In genomic region chr13:30159446-30159839, GRCh38 we compare ENCODE assay signal across 9 cellular contexts.
DNase-seq lines count a peak whose midpoint lies in the region; ATAC-seq, FAIRE-seq and TF ChIP-seq lines count a peak whose summit lies in the region.
"Had no signal": no experiment of that assay in that cellular context is flagged by ENCODE, and none has a peak within 500 bp of the region (broad histone marks: within the 10 kb centered on the region; RNA-seq: fewer than 3 reads in every experiment).

No MANE protein-coding gene starts in this region.

- no peaks in the 10 kb centered on the region for H4K20me1 ChIP-seq in HepG2 (ENCODE audit: insufficient read depth, low read length)

- no peaks in the 10 kb centered on the region for H3K79me2 ChIP-seq in HepG2 (ENCODE audit: insufficient read depth, low read length)

- 0 out of 2 replicates have a peak, but pooled peaks cover 7% of the 10 kb centered on the region for H3K4me1 ChIP-seq in HepG2 (ENCODE audit: insufficient read depth, low read length)
- no peaks in the 10 kb centered on the region for H3K4me1 ChIP-seq in right lobe of liver

- no peak overlapping the region for H3K4me3 Mint-ChIP-seq in activated T-cell treated with anti-CD3 and anti-CD28 coated beads, Interleukin-2, amount 50 U/mL, for 4 hours

- in situ Hi-C loops in HepG2 (cut with HindIII; ENCODE audit: extremely low pct_ligation_motif_present, low pct_unique_long_range_greater_than_20kb) = no loop called here

- POLR2A ChIA-PET in HepG2 (lab: Yijun Ruan, JAX) = no interaction called here

- no peaks in the 10 kb centered on the region for H3K27me3 Mint-ChIP-seq in activated T-cell treated with anti-CD3 and anti-CD28 coated beads, Interleukin-2, amount 50 U/mL, for 4 hours (ENCODE audit: low read depth)

- DNase-seq in HepG2 (ENCODE audit: low spot score) = no peak
- DNase-seq in right lobe of liver = no peak
- DNase-seq in activated T-cell treated with anti-CD3 and anti-CD28 coated beads, Interleukin-2, amount 50 U/mL, for 4 hours = no peak
- DNase-seq in kidney glomerular epithelial cell (lab: John Stamatoyannopoulos, UW) = peak; percentile 58
- no peak for DNase-seq in NCI-H2029 (lab: John Stamatoyannopoulos, UW)
- DNase-seq in Ammon's horn (ENCODE audit: low spot score) = no peak

- H3K9me3 ChIP-seq in HepG2 (ENCODE audit: low read length) (no peaks in the 10 kb centered on the region), right lobe of liver (no peaks in the 10 kb centered on the region)

- no peak for TF ChIP-seq POLR2A in HepG2 (IDR thresholded peaks at IDR 0.05; ENCODE audit: insufficient read depth in 1 of 2, low read depth in 2 of 2, low read length in 2 of 2)
- no peak for TF ChIP-seq POLR2A in right lobe of liver (IDR thresholded peaks at IDR 0.05)

- peaks cover 46% of the 10 kb centered on the region for H3K4me1 Mint-ChIP-seq in activated T-cell treated with anti-CD3 and anti-CD28 coated beads, Interleukin-2, amount 50 U/mL, for 4 hours (ENCODE audit: low read depth)

- H3K4me3 ChIP-seq in HepG2 (replicated peaks in 1 of 3; ENCODE audit: insufficient read depth in 1 of 3, low read depth in 2 of 3, low read length in 3 of 3) (no peak overlapping the region), right lobe of liver (no peak overlapping the region)

- H3K36me3 ChIP-seq in HepG2 (replicated peaks in 1 of 2; ENCODE audit: control insufficient read depth in 1 of 2, insufficient read depth in 2 of 2, low read length in 2 of 2) (no peaks in the 10 kb centered on the region), right lobe of liver (no peaks in the 10 kb centered on the region)

- H2AFZ ChIP-seq in HepG2 (ENCODE audit: low read length) = no peak overlapping the region

- no peak overlapping the region for H3K9ac ChIP-seq in HepG2 (ENCODE audit: insufficient read depth, low read depth, low read length)

- no peak for TF ChIP-seq RAD21 in HepG2 (CRISPR knock-in tag; IDR thresholded peaks at IDR 0.05)

- no peak for TF ChIP-seq EP300 in HepG2 (IDR thresholded peaks at IDR 0.05; ENCODE audit: low read depth in 2 of 2, low read length in 2 of 2)
- TF ChIP-seq EP300 in HepG2 (CRISPR knock-in tag; IDR thresholded peaks at IDR 0.05; ENCODE audit: borderline replicate concordance) = no peak

- no peaks in the 10 kb centered on the region for H3K9me3 Mint-ChIP-seq in activated T-cell treated with anti-CD3 and anti-CD28 coated beads, Interleukin-2, amount 50 U/mL, for 4 hours

- ATAC-seq in HepG2 (peak; percentile 44; the same call in 2 of the 3 replicates), right lobe of liver (no peak), GM21390 (IDR thresholded peaks at IDR 0.05; ENCODE audit: unreplicated experiment) (no peak), GM21515 (IDR thresholded peaks at IDR 0.05; ENCODE audit: unreplicated experiment) (no peak)
- peak; percentile 97 to 99 for ATAC-seq in activated T-cell treated with anti-CD3 and anti-CD28 coated beads, Interleukin-2, amount 50 U/mL, for 4 hours

- no peak overlapping the region for H3K4me2 ChIP-seq in HepG2 (ENCODE audit: low read depth, low read length)

- intact Hi-C loops in HepG2 (cut with micrococcal nuclease; ENCODE audit: unreplicated experiment) (no loop called here), right lobe of liver (cut with DNase I) (no loop called here)

- no peaks in the 10 kb centered on the region for H3K36me3 Mint-ChIP-seq in activated T-cell treated with anti-CD3 and anti-CD28 coated beads, Interleukin-2, amount 50 U/mL, for 4 hours (ENCODE audit: insufficient read depth)

- WGBS in HepG2 (ENCODE audit: low lambda C conversion rate) = 3% methylated on average over 4 of the region's 4 CpGs
- WGBS in right lobe of liver (ENCODE audit: insufficient coverage, low coverage, low lambda C conversion rate, missing lambda C conversion rate) = 22% methylated on average over 3 of the region's 4 CpGs

- H3K27me3 ChIP-seq in HepG2 (ENCODE audit: control insufficient read depth in 1 of 2, insufficient read depth in 2 of 2, low read length in 2 of 2) = peaks cover 0 to 21% of the 10 kb centered on the region in 2 experiments; a peak in 2 of 5 replicates
- no peaks in the 10 kb centered on the region for H3K27me3 ChIP-seq in right lobe of liver

- no peak for TF ChIP-seq CTCF in HepG2 (CRISPR knock-in tag; IDR thresholded peaks at IDR 0.05)
- TF ChIP-seq CTCF in right lobe of liver (IDR thresholded peaks at IDR 0.05) = no peak

- FAIRE-seq in HepG2 (lab: Jason Lieb, UNC) = no peak
- FAIRE-seq: H1 had no signal

- H3K27ac ChIP-seq in HepG2 (ENCODE audit: extremely low read length, insufficient read depth, low read length) = no peak overlapping the region
- H3K27ac ChIP-seq in right lobe of liver = no peak overlapping the region

- no TSS peak for BruUV-seq in HepG2 (replicated peaks; lab: Mats Ljungman, UMichigan)

- CTCF ChIA-PET in HepG2 (lab: Yijun Ruan, JAX; ENCODE audit: low intra/inter-chr PET ratio, low total read pairs) = no interaction called here

TF ChIP-seq in HepG2, 621 proteins besides CTCF, POLR2A, EP300 and RAD21 (continues in another document):
- TF ChIP-seq ZNF75D (CRISPR knock-in tag; IDR thresholded peaks at IDR 0.05; ENCODE audit: borderline replicate concordance) (no peak), ARID4A (CRISPR knock-in tag; IDR thresholded peaks at IDR 0.05; ENCODE audit: borderline replicate concordance) (no peak), GMEB2 (CRISPR knock-in tag; IDR thresholded peaks at IDR 0.05; ENCODE audit: low read depth) (no peak), ZNF431 (CRISPR knock-in tag; IDR thresholded peaks at IDR 0.05; ENCODE audit: borderline replicate concordance, low read depth) (no peak), ZNF34 (CRISPR knock-in tag; IDR thresholded peaks at IDR 0.05; ENCODE audit: borderline replicate concordance) (no peak)

Comparison
In these comparisons a context has a peak if more than half of its experiments do, and no peak if none do; other contexts are left out.
1. ATAC-seq: peak in HepG2 (single experiment) and activated T-cell treated with anti-CD3 and anti-CD28 coated beads, Interleukin-2, amount 50 U/mL, for 4 hours (2 of 2); none in right lobe of liver (0 of 4), GM21390 (single experiment) and GM21515 (single experiment).